Comparison of ENCODE assay signal across 31 cellular contexts in the genomic region with DNA sequence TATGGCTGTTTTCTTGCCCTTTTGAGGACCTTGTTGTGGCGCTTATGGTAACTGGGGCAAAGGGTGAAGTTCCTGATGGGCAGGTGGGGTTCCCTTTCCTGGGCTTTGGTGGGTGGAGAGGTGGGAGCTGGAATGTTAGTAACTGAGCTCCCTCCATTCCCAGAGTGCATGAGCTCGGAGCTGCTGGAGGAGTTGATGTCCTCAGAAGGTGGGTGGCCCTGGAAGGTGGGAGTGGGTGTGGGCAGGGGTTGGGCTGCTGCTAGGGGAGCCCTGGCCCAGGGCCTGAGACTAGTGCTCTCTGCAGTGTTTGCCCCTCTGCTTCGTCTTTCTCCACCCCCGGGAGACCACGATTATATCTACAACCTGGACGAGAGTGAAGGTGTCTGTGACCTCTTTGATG. TPM values are rescaled to one million over a fixed set of nuclear protein-coding genes. Genes with fewer than 3 reads are reported as not detected.
DNase-seq lines count a peak whose midpoint lies in the region; FAIRE-seq and TF ChIP-seq lines count a peak whose summit lies in the region.
"Had no signal": no experiment of that assay in that cellular context is flagged by ENCODE, and none has a peak within 500 bp of the region (broad histone marks: within the 10 kb centered on the region; RNA-seq: fewer than 3 reads in every experiment).

No MANE protein-coding gene starts in this region.

- H2BK15ac ChIP-seq in mesendoderm (replicated peaks; ENCODE audit: low read depth), result no peak overlapping the region

- no peak overlapping the region for H2AK5ac ChIP-seq in mesendoderm (ENCODE audit: low read length)

- H3K4ac ChIP-seq in mesendoderm (ENCODE audit: low read depth, low read length), result no peak overlapping the region

- TF ChIP-seq POLR2A in esophagus squamous epithelium (IDR thresholded peaks at IDR 0.05), result no peak

- no peak overlapping the region for H4K5ac ChIP-seq in mesendoderm (ENCODE audit: low read length)

- no CpG with 5 or more reads among the region's 6 CpGs for WGBS in mesendoderm (ENCODE audit: extremely low coverage, insufficient coverage, low lambda C conversion rate)
- 67 to 100% methylated on average over 1 of the region's 6 CpGs for WGBS in esophagus squamous epithelium, 2 donors

- H3K79me2 ChIP-seq in mesendoderm (ENCODE audit: control insufficient read depth, insufficient read depth, low read length), result peaks cover 18% of the 10 kb centered on the region

- H3K56ac ChIP-seq in mesendoderm (ENCODE audit: low read length), result no peak overlapping the region

- intact Hi-C loops in colonic mucosa (cut with DNase I), result loop anchor here (5.0 kb wide), 1 partner anchor 85 kb away; no protein-coding TSS in a partner anchor
- intact Hi-C loops in esophagus squamous epithelium (cut with DNase I), result no loop called here

- H4K8ac ChIP-seq in mesendoderm (ENCODE audit: low read depth, low read length), result no peak overlapping the region

- no peak overlapping the region for H3K4me3 Mint-ChIP-seq in IgD-negative memory B cell
- H3K4me3 Mint-ChIP-seq: activated T-helper 1 cell treated with anti-CD3 and anti-CD28 coated beads, Interleukin-12 subunit alpha, Interleukin-12 subunit beta, Interleukin-2, Interleukin-4 antibody, amounts not matched to agents 30 ng/mL and 10 ng/mL and 1 ng/mL, durations not matched to agents 14 hours and 24 hours and 36 hours; naive thymus-derived CD8-positive, alpha-beta T cell; T-cell had no signal

- peaks cover 38 to 61% (median 51%) of the 10 kb centered on the region in 10 experiments for H3K4me1 ChIP-seq in BLaER1 treated with 17β-estradiol and CSF1 and Interleukin-3, amounts not matched to agents 10 nM and 100 nM
- H3K4me1 ChIP-seq in colonic mucosa (peaks cover 12% of the 10 kb centered on the region), mucosa of stomach (ENCODE audit: control insufficient read depth, insufficient read depth, low read length) (peaks cover 42% of the 10 kb centered on the region), mesendoderm (ENCODE audit: control insufficient read depth, low read depth, low read length) (peaks cover 3% of the 10 kb centered on the region), esophagus squamous epithelium (peaks cover 24 to 72% (median 30%) of the 10 kb centered on the region in 3 donors)

- no peak overlapping the region; a peak in 2 of 20 replicates for H3K4me3 ChIP-seq in BLaER1 treated with 17β-estradiol and CSF1 and Interleukin-3, amounts not matched to agents 10 nM and 100 nM
- H3K4me3 ChIP-seq in colonic mucosa (no peak overlapping the region), mucosa of stomach (ENCODE audit: low read length) (no peak overlapping the region), mesendoderm (ENCODE audit: low read length) (no peak overlapping the region), esophagus squamous epithelium (no peak overlapping the region)
- H3K4me3 ChIP-seq: gastroesophageal sphincter, hepatocyte, K562, SJSA1, skin epidermis, tibial nerve had no signal

- no peak overlapping the region for H3K18ac ChIP-seq in mesendoderm (ENCODE audit: low read length)

- H3K27me3 ChIP-seq in BLaER1 treated with 17β-estradiol and CSF1 and Interleukin-3, amounts not matched to agents 10 nM and 100 nM, result no peaks in the 10 kb centered on the region
- H3K27me3 ChIP-seq in colonic mucosa (no peaks in the 10 kb centered on the region), mucosa of stomach (ENCODE audit: control insufficient read depth, insufficient read depth, low read length) (no peaks in the 10 kb centered on the region), mesendoderm (ENCODE audit: insufficient read depth, low read length, poor library complexity) (no peaks in the 10 kb centered on the region), esophagus squamous epithelium (no peaks in the 10 kb centered on the region)
- H3K27me3 ChIP-seq: gastroesophageal sphincter, hepatocyte, Peyer's patch, SJSA1, tibial nerve had no signal

- no peak overlapping the region for H2BK120ac ChIP-seq in mesendoderm (ENCODE audit: low read depth, low read length)

- H3K36me3 ChIP-seq in BLaER1 treated with 17β-estradiol and CSF1 and Interleukin-3, amounts not matched to agents 10 nM and 100 nM, result peaks cover 67 to 97% (median 90%) of the 10 kb centered on the region in 11 experiments
- peaks cover 22% of the 10 kb centered on the region for H3K36me3 ChIP-seq in colonic mucosa
- H3K36me3 ChIP-seq in mucosa of stomach (ENCODE audit: control insufficient read depth, insufficient read depth, low read length), result peaks cover 28% of the 10 kb centered on the region
- peaks cover 27% of the 10 kb centered on the region for H3K36me3 ChIP-seq in mesendoderm (ENCODE audit: control insufficient read depth, insufficient read depth, low read length)
- H3K36me3 ChIP-seq in esophagus squamous epithelium, result peaks cover 51 to 82% (median 55%) of the 10 kb centered on the region in 3 donors

- H3K9me3 ChIP-seq in BLaER1 treated with 17β-estradiol and CSF1 and Interleukin-3, amounts not matched to agents 10 nM and 100 nM (replicated peaks in 1 of 11), result no peaks in the 10 kb centered on the region
- H3K9me3 ChIP-seq in colonic mucosa, result no peaks in the 10 kb centered on the region
- H3K9me3 ChIP-seq in mucosa of stomach (ENCODE audit: control insufficient read depth, low read length), result no peaks in the 10 kb centered on the region
- no peaks in the 10 kb centered on the region for H3K9me3 ChIP-seq in esophagus squamous epithelium
- H3K9me3 ChIP-seq: gastroesophageal sphincter, Peyer's patch, SJSA1, tibial nerve had no signal

- peak overlapping the region in 2 of 3 donors; percentile 67 to 74 for H3K27ac Mint-ChIP-seq in IgD-negative memory B cell
- H3K27ac Mint-ChIP-seq: activated T-helper 1 cell treated with anti-CD3 and anti-CD28 coated beads, Interleukin-12 subunit alpha, Interleukin-12 subunit beta, Interleukin-2, Interleukin-4 antibody, amounts not matched to agents 30 ng/mL and 10 ng/mL and 1 ng/mL, durations not matched to agents 14 hours and 24 hours and 36 hours had no signal

- peaks cover 9 to 14% (median 14%) of the 10 kb centered on the region in 3 donors for H3K4me1 Mint-ChIP-seq in IgD-negative memory B cell

- TF ChIP-seq CTCF in colonic mucosa (IDR thresholded peaks at IDR 0.05) (no peak), esophagus squamous epithelium (IDR thresholded peaks at IDR 0.05) (no peak)

- peak overlapping the region; percentile 18 to 64 (median 44); a peak in 20 of 22 replicates for H3K4me2 ChIP-seq in BLaER1 treated with 17β-estradiol and CSF1 and Interleukin-3, amounts not matched to agents 10 nM and 100 nM
- no peak overlapping the region for H3K4me2 ChIP-seq in mesendoderm (ENCODE audit: low read length)

- H3K9ac ChIP-seq in BLaER1 treated with 17β-estradiol and CSF1 and Interleukin-3, amounts not matched to agents 10 nM and 100 nM, result peak overlapping the region in 10 of 11 experiments; percentile 11 to 57 (median 49); a peak in 16 of 22 replicates
- peak overlapping the region in 1 of 2 donors; percentile 71 for H3K9ac ChIP-seq in colonic mucosa (ENCODE audit: low read depth in 2 of 2, low read length in 2 of 2)
- peak overlapping the region; percentile 32 for H3K9ac ChIP-seq in mucosa of stomach (ENCODE audit: low read length)
- H3K9ac ChIP-seq in mesendoderm (ENCODE audit: low read length), result no peak overlapping the region

- DNase-seq in colonic mucosa, result no peak
- DNase-seq in H4 (ENCODE audit: low spot score), result no peak
- no peak for DNase-seq in mesendoderm
- no peak for DNase-seq in RCC 7860 (ENCODE audit: low spot score)
- no peak for DNase-seq in esophagus squamous epithelium (lab: John Stamatoyannopoulos, UW)
- DNase-seq: activated CD4-positive, alpha-beta T cell treated with anti-CD3 and anti-CD28 coated beads, Interleukin-2, amount 50 U/mL, for 4 hours; activated CD4-positive, CD25-positive, alpha-beta regulatory T cell; CD4-positive, CD25-positive, alpha-beta regulatory T cell; cortex of kidney; GOT3; MM.1S; NCI-H2227 treated with DMSO at 0.1 percent for 48 hours; occipital lobe had no signal

- H3K23ac ChIP-seq in mesendoderm (ENCODE audit: low read length), result no peak overlapping the region

- no peak for FAIRE-seq in RCC 7860 (lab: Jason Lieb, UNC)
- FAIRE-seq: D721Med, endometrium, GM12892, K562 had no signal

- peaks cover 8% of the 10 kb centered on the region for H3K36me3 Mint-ChIP-seq in IgD-negative memory B cell

- H3K27ac ChIP-seq in BLaER1 treated with 17β-estradiol and CSF1 and Interleukin-3, amounts not matched to agents 10 nM and 100 nM, result peak overlapping the region in 4 of 11 experiments; percentile 10 to 25 (median 14); a peak in 4 of 22 replicates
- H3K27ac ChIP-seq in colonic mucosa (peak overlapping the region; percentile 96), mesendoderm (ENCODE audit: low read depth, low read length) (no peak overlapping the region), esophagus squamous epithelium (peak overlapping the region in 2 of 4 donors; percentile 85 to 93)
- H3K27ac ChIP-seq: gastroesophageal sphincter, SJSA1 had no signal

- peaks cover 28 to 92% (median 64%) of the 10 kb centered on the region in 11 experiments; a peak in 21 of 22 replicates for H4K20me1 ChIP-seq in BLaER1 treated with 17β-estradiol and CSF1 and Interleukin-3, amounts not matched to agents 10 nM and 100 nM

- H3K79me1 ChIP-seq in mesendoderm (ENCODE audit: low read length), result peaks cover 16% of the 10 kb centered on the region

- no peaks in the 10 kb centered on the region for H3K9me3 Mint-ChIP-seq in IgD-negative memory B cell
- H3K9me3 Mint-ChIP-seq: activated naive CD4-positive, alpha-beta T cell treated with anti-CD3 and anti-CD28 coated beads, Interleukin-2, amount 50 U/mL, for 72 hours; activated T-helper 1 cell treated with anti-CD3 and anti-CD28 coated beads, Interleukin-12 subunit alpha, Interleukin-12 subunit beta, Interleukin-2, Interleukin-4 antibody, amounts not matched to agents 30 ng/mL and 10 ng/mL and 1 ng/mL, durations not matched to agents 14 hours and 24 hours and 36 hours; CD4-positive, CD25-positive, alpha-beta regulatory T cell; naive thymus-derived CD8-positive, alpha-beta T cell; T-cell had no signal

- no peak overlapping the region for H2BK5ac ChIP-seq in mesendoderm (ENCODE audit: low read length)

- no peaks in the 10 kb centered on the region for H3K27me3 Mint-ChIP-seq in IgD-negative memory B cell
- H3K27me3 Mint-ChIP-seq: CD4-positive, CD25-positive, alpha-beta regulatory T cell; naive thymus-derived CD8-positive, alpha-beta T cell; T-cell had no signal

RNA-seq across cellular contexts. Expression of gene ELMO3, which starts 1.2 kb away (rescaled TPM):
- 0.35 TPM for polyA plus RNA-seq in IgD-negative memory B cell
- total RNA-seq in colonic mucosa, result 10 to 100 TPM; 60.7 to 75.6 TPM
- total RNA-seq in H4 (2014; rRNA removed; shearing (Covaris generic)), result 0.06 and 0.29 TPM in 2 replicates
- polyA plus RNA-seq in mesendoderm (2013, experiment 1 of 2), result 2.1 TPM
- polyA plus RNA-seq in mesendoderm (2013, experiment 2 of 2), result 2.1 TPM
- 10 to 100 TPM; 30.1 to 35.9 (median 32.9) TPM for total RNA-seq in esophagus squamous epithelium
- polyA plus RNA-seq: naive thymus-derived CD8-positive, alpha-beta T cell had no signal

RNA-seq across cellular contexts. Expression of gene E2F4, which starts 5.7 kb away (rescaled TPM):
- 73.7 TPM for polyA plus RNA-seq in IgD-negative memory B cell
- total RNA-seq in colonic mucosa, result 10 to 100 TPM; 53.3 to 89.0 TPM
- total RNA-seq in H4 (2014; rRNA removed; shearing (Covaris generic)), result 78.4 and 80.7 TPM in 2 replicates
- polyA plus RNA-seq in mesendoderm (2013, experiment 1 of 2), result 55.3 TPM
- 56.0 TPM for polyA plus RNA-seq in mesendoderm (2013, experiment 2 of 2)
- 10 to 100 TPM; 66.1 to 96.9 (median 81.9) TPM for total RNA-seq in esophagus squamous epithelium

RNA-seq across cellular contexts. Expression of gene EXOC3L1, which starts 7.8 kb away (rescaled TPM):
- polyA plus RNA-seq in IgD-negative memory B cell, result not detected
- total RNA-seq in colonic mucosa (1 to 10 TPM; 2.3 to 4.6 TPM), esophagus squamous epithelium (1 to 10 TPM; 1.1 to 2.3 (median 1.4) TPM)
- not detected in 2 replicates for total RNA-seq in H4 (2014; rRNA removed; shearing (Covaris generic))
- 0.95 TPM for polyA plus RNA-seq in mesendoderm (2013, experiment 1 of 2)
- polyA plus RNA-seq in mesendoderm (2013, experiment 2 of 2), result 0.94 TPM
- total RNA-seq: K562; naive thymus-derived CD8-positive, alpha-beta T cell; SJSA1 had no signal
- polyA plus RNA-seq: AG04450 had no signal

RNA-seq across cellular contexts. Expression of gene MATCAP1, which starts 13.9 kb away (rescaled TPM):
- 0.56 TPM for polyA plus RNA-seq in IgD-negative memory B cell
- total RNA-seq in colonic mucosa, result 10 to 100 TPM; 24.0 to 43.0 TPM
- 3.5 and 4.5 TPM in 2 replicates for total RNA-seq in H4 (2014; rRNA removed; shearing (Covaris generic))
- 9.7 TPM for polyA plus RNA-seq in mesendoderm (2013, experiment 1 of 2)
- 8.2 TPM for polyA plus RNA-seq in mesendoderm (2013, experiment 2 of 2)
- 10 to 100 TPM in 3 of 4 donors, 1 to 10 TPM in 1; 8.8 to 18.8 (median 13.4) TPM for total RNA-seq in esophagus squamous epithelium

RNA-seq across cellular contexts. Expression of gene NOL3, which starts 27.4 kb away (rescaled TPM):
- not detected for polyA plus RNA-seq in IgD-negative memory B cell
- total RNA-seq in colonic mucosa (10 to 100 TPM; 26.2 to 31.0 TPM), esophagus squamous epithelium (10 to 100 TPM; 25.1 to 56.1 (median 36.7) TPM)
- 39.4 and 47.9 TPM in 2 replicates for total RNA-seq in H4 (2014; rRNA removed; shearing (Covaris generic))
- polyA plus RNA-seq in mesendoderm (2013, experiment 1 of 2), result 1.3 TPM
- 1.1 TPM for polyA plus RNA-seq in mesendoderm (2013, experiment 2 of 2)
- polyA plus RNA-seq: CD4-positive, CD25-positive, alpha-beta regulatory T cell; naive thymus-derived CD8-positive, alpha-beta T cell had no signal

Comparison
In these comparisons a context has a peak if more than half of its experiments do, and no peak if none do; other contexts are left out.
1. RNA of gene ELMO3, which starts 1.2 kb away (total RNA-seq): 60.7 to 75.6 TPM in colonic mucosa and 30.1 to 35.9 TPM in esophagus squamous epithelium; 0.06 to 0.29 TPM in H4; every median in the first group is over 10 times any median in the second.